17 cellular contexts compared by ENCODE assay signal in genomic region chr12:68733661-68734071, GRCh38. TPM values are rescaled to one million over a fixed set of nuclear protein-coding genes. Genes with fewer than 3 reads are reported as not detected.
A peak's percentile ranks its signal among the peaks of the same experiment; 100 is the strongest.
DNase-seq lines count a peak whose midpoint lies in the region; FAIRE-seq and TF ChIP-seq lines count a peak whose summit lies in the region.
"Had no signal": no experiment of that assay in that cellular context is flagged by ENCODE, and none has a peak within 500 bp of the region (broad histone marks: within the 10 kb centered on the region; RNA-seq: fewer than 3 reads in every experiment).

No MANE protein-coding gene starts in this region.

- no peak for TF ChIP-seq POLR2A in GM12892 (IDR thresholded peaks at IDR 0.05; ENCODE audit: low read depth, low read length)

- DNase-seq in AG09309 (ENCODE audit: low read depth) (peak; percentile 48), HS-27A (ENCODE audit: low read depth) (peak; percentile 79), astrocyte of the hippocampus (ENCODE audit: low read depth, low spot score) (peak; percentile 35), kidney tubule cell (ENCODE audit: low spot score) (peak; percentile 21), NCI-H524 treated with DMSO at 0.1 percent for 48 hours (lab: John Stamatoyannopoulos, UW) (no peak), GM12892 (ENCODE audit: insufficient read length) (no peak)
- DNase-seq in activated CD8-positive, alpha-beta memory T cell treated with anti-CD3 and anti-CD28 coated beads, Interleukin-2, amount 50 U/mL, for 48 hours = no peak
- no peak for DNase-seq in activated CD8-positive, alpha-beta memory T cell treated with anti-CD3 and anti-CD28 coated beads for 24 hours
- DNase-seq: activated gamma-delta T cell treated with Interleukin-2 at 50 U/mL for 16 hours; CD8-positive, alpha-beta T cell; GF-D8; GOT3; left cardiac atrium; naive B cell; NCI-H2107; upper lobe of left lung had no signal

- FAIRE-seq in GM12892 (lab: Jason Lieb, UNC) = no peak
- FAIRE-seq: endometrium had no signal

- H3K4me3 ChIP-seq in AG09309 (ENCODE audit: control insufficient read depth, low read depth, low read length) = no peak overlapping the region
- H3K4me3 ChIP-seq: upper lobe of left lung had no signal

- TF ChIP-seq CTCF in AG09309 (IDR thresholded peaks at IDR 0.05; ENCODE audit: control insufficient read depth, insufficient read depth, low read depth, low read length, missing control alignments) = no peak

RNA-seq across cellular contexts. Expression of gene SLC35E3, which starts 12.3 kb away (rescaled TPM):
- polyA plus RNA-seq in GM12892 (2012; ENCODE audit: missing spikeins) = 11.5 TPM

RNA-seq across cellular contexts. Expression of gene NUP107, which starts 46.9 kb away (rescaled TPM):
- polyA plus RNA-seq in GM12892 (2012; ENCODE audit: missing spikeins) = 66.4 TPM

Comparison
In these comparisons a context has a peak if more than half of its experiments do, and no peak if none do; other contexts are left out.
1. DNase-seq: peak in AG09309 (single experiment), HS-27A (single experiment), astrocyte of the hippocampus (single experiment) and kidney tubule cell (single experiment); none in activated CD8-positive, alpha-beta memory T cell treated with anti-CD3 and anti-CD28 coated beads, Interleukin-2, amount 50 U/mL, for 48 hours (single experiment), NCI-H524 treated with DMSO at 0.1 percent for 48 hours (single experiment), activated CD8-positive, alpha-beta memory T cell treated with anti-CD3 and anti-CD28 coated beads for 24 hours (single experiment) and GM12892 (single experiment).